8 cellular contexts compared by ENCODE assay signal in the genomic region with DNA sequence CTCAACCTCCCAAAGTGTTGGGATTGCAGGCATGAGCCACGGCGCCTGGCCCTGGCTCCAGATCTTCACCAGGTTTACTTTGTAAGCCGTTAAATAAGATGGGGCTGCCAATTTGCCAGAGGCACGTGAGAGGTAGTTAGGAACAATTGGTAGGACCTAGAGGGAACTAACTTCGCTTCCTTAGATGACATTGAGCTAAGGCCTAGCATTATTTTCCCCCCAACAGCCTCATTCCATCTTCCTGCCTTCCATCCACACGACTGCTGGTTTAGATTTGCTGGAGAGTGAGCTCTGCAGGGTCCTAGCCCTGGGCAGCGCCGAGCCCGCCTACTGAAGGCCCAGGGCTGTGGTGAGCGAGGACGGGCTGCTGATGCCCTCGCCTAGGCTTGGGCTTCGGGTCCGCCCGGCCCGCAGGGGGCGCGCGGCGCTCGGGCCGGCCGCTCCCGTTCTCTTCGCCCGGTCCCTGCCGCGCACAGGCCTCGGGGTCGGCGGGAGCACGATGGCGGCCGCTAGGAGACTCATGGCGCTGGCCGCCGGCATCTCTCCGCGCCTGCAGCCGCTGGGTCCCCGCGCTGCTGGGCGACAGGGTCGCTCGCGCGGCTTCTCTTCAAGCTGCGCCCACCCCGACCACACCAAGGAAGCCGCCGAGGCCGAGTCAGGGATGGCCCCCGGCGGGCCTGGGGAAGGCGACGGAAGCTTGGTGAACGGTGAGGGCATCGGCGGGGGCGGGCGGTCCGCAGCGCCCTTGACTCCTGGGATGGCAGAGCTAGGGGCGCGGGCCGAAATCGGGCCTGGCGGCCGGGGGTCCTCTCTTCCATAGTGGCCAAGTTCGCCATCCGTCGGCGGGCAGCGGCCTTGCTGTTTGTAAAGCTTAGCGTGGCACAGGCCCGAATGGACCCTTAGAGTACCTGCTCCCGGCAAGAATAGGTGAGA. TPM values are rescaled to one million over a fixed set of nuclear protein-coding genes. Genes with fewer than 3 reads are reported as not detected.
DNase-seq lines count a peak whose midpoint lies in the region; ATAC-seq, FAIRE-seq and TF ChIP-seq lines count a peak whose summit lies in the region.

No MANE protein-coding gene starts in this region.

- H3K23me2 ChIP-seq in H1 (ENCODE audit: low read depth, low read length): peaks cover 7% of the 10 kb centered on the region

- peak overlapping the region; percentile 73 for H4K5ac ChIP-seq in H1 (ENCODE audit: insufficient read length, low read depth, low read length)

- peak overlapping the region; percentile 98; the same call in 1 of the 2 replicates for H4K8ac ChIP-seq in H1 (ENCODE audit: extremely low read depth, insufficient read depth, low read length)

- TF ChIP-seq RAD21 in H1 (IDR thresholded peaks at IDR 0.05 in 1 of 2, conservative IDR thresholded peaks at IDR 0.05 in 1 of 2; ENCODE audit: low read depth in 2 of 2, low read length in 2 of 2): peak; percentile 23 to 53; a peak in 3 of 4 replicates

- H3K18ac ChIP-seq in H1 (ENCODE audit: extremely low read depth, low read length): peak overlapping the region; percentile 13

- no peaks in the 10 kb centered on the region for H3K27me3 Mint-ChIP-seq in CD4-positive, CD25-positive, alpha-beta regulatory T cell

- peak overlapping the region; percentile 78 to 100 for H3K4me2 ChIP-seq in H1 (ENCODE audit: insufficient read depth in 1 of 2, low read depth in 2 of 2, low read length in 2 of 2)

- no peaks in the 10 kb centered on the region for H3K9me3 Mint-ChIP-seq in CD4-positive, CD25-positive, alpha-beta regulatory T cell

- H3K27me3 ChIP-seq in CD4-positive, CD25-positive, alpha-beta regulatory T cell (ENCODE audit: control insufficient read depth, insufficient read depth, low read length): no peaks in the 10 kb centered on the region
- H3K27me3 ChIP-seq in H1 (replicated peaks in 1 of 4; ENCODE audit: control insufficient read depth in 3 of 4, extremely low read depth in 1 of 4, insufficient read depth in 3 of 4, low read length in 3 of 4): no peaks in the 10 kb centered on the region

- no peak overlapping the region for H3K14ac ChIP-seq in H1 (ENCODE audit: insufficient read length)

- peak overlapping the region; percentile 61 for H3K27ac ChIP-seq in CD4-positive, CD25-positive, alpha-beta regulatory T cell (ENCODE audit: insufficient read depth, low read length, poor library complexity, severe bottlenecking)
- H3K27ac ChIP-seq in H1 (ENCODE audit: low read depth, low read length) (peak overlapping the region; percentile 79), mesodermal cell (ENCODE audit: low read depth, low read length, severe bottlenecking) (peak overlapping the region; percentile 54)

- H2BK12ac ChIP-seq in H1 (ENCODE audit: low read depth, low read length): peak overlapping the region; percentile 68; the same call in 1 of the 2 replicates

- H4K91ac ChIP-seq in H1 (replicated peaks; ENCODE audit: insufficient read length, low read length): peak overlapping the region; percentile 84

- peak overlapping the region; percentile 99 for H3K4ac ChIP-seq in H1 (replicated peaks; ENCODE audit: insufficient read length, low read depth, low read length)

- WGBS in H1 (ENCODE audit: extremely low coverage in 1 of 2, insufficient coverage in 1 of 2, insufficient read length in 1 of 2, insufficient replicate concordance in 2 of 2, low coverage in 1 of 2, low lambda C conversion rate in 2 of 2, missing lambda C conversion rate in 1 of 2), 2 experiments: 6% methylated on average over 75 of the region's 77 CpGs; no CpG with 5 or more reads in 1 of the 2 experiments
- 1 to 3% methylated on average over 57 to 73 of the region's 77 CpGs for WGBS in mesodermal cell (ENCODE audit: insufficient coverage in 2 of 2), 2 experiments

- H2BK20ac ChIP-seq in H1 (ENCODE audit: low read length): no peak overlapping the region

- peak; percentile 84 to 93 for TF ChIP-seq POLR2A in H1 (IDR thresholded peaks at IDR 0.05; ENCODE audit: control extremely low read depth in 1 of 2, low read depth in 2 of 2, low read length in 2 of 2)

- peaks cover 22% of the 10 kb centered on the region for H3K36me3 ChIP-seq in CD4-positive, CD25-positive, alpha-beta regulatory T cell (ENCODE audit: control insufficient read depth, insufficient read depth, low read length)
- peaks cover 18 to 46% (median 25%) of the 10 kb centered on the region in 4 experiments for H3K36me3 ChIP-seq in H1 (ENCODE audit: control insufficient read depth in 2 of 4, insufficient read depth in 4 of 4, low read length in 3 of 4)
- peaks cover 53% of the 10 kb centered on the region for H3K36me3 ChIP-seq in mesodermal cell (ENCODE audit: control insufficient read depth, insufficient read depth, low read length)

- peak overlapping the region; percentile 90 to 97 (median 91) for H3K4me3 Mint-ChIP-seq in CD4-positive, CD25-positive, alpha-beta regulatory T cell

- peaks cover 0 to 4% of the 10 kb centered on the region in 2 experiments for H4K20me1 ChIP-seq in H1 (replicated peaks in 1 of 2; ENCODE audit: control insufficient read depth in 1 of 2, insufficient read depth in 2 of 2, low read length in 2 of 2)

- ATAC-seq in CD4-positive, CD25-positive, alpha-beta regulatory T cell (ENCODE audit: low read depth in 2 of 2): peak; percentile 99
- ATAC-seq in GM19328 (IDR thresholded peaks at IDR 0.05; ENCODE audit: unreplicated experiment): peak; percentile 95
- peak; percentile 81 for ATAC-seq in HG03469 (IDR thresholded peaks at IDR 0.05; ENCODE audit: unreplicated experiment)

- no peak overlapping the region for H3K23ac ChIP-seq in H1 (ENCODE audit: insufficient read length)

- peak; percentile 70 to 85 (median 79) for DNase-seq in CD4-positive, CD25-positive, alpha-beta regulatory T cell
- DNase-seq in NCI-H82 treated with DMSO at 0.1 percent for 48 hours (lab: John Stamatoyannopoulos, UW; ENCODE audit: unreplicated experiment) (peak; percentile 31), H1 (ENCODE audit: low read depth in 1 of 2, low spot score in 2 of 2) (peak in 1 of 2 experiments; percentile 86)
- DNase-seq in activated CD8-positive, alpha-beta memory T cell treated with anti-CD3 and anti-CD28 coated beads for 24 hours: peak; percentile 90
- DNase-seq in stimulated activated CD8-positive, alpha-beta memory T cell treated with anti-CD3 and anti-CD28 coated beads, Interleukin-15, amount 100 ng/mL, for 24 hours (ENCODE audit: low read depth): peak; percentile 59

- peaks cover 23% of the 10 kb centered on the region for H3K4me1 ChIP-seq in CD4-positive, CD25-positive, alpha-beta regulatory T cell (ENCODE audit: control insufficient read depth, insufficient read depth, low read length, poor library complexity, severe bottlenecking)
- H3K4me1 ChIP-seq in H1 (replicated peaks in 1 of 4; ENCODE audit: control insufficient read depth in 3 of 4, insufficient read depth in 4 of 4, low read length in 3 of 4): peaks cover 3 to 6% (median 4%) of the 10 kb centered on the region in 4 experiments; a peak in 5 of 7 replicates
- H3K4me1 ChIP-seq in mesodermal cell (ENCODE audit: control insufficient read depth, insufficient read depth, low read length, poor library complexity, severe bottlenecking): peaks cover 9% of the 10 kb centered on the region

- peak overlapping the region; percentile 38 for H2BK120ac ChIP-seq in H1 (replicated peaks; ENCODE audit: low read depth, low read length)

- CTCF ChIA-PET in H1 (lab: Charles Lee; ENCODE audit: partially characterized antibody): interaction anchor here (0.6 to 2.9 kb wide), 25 partner anchors 9 to 538 kb away, joined by 3 to 37 read pairs (median 5); a partner anchor contains a TSS

- no peak overlapping the region for H2AK5ac ChIP-seq in H1 (ENCODE audit: low read depth, low read length)

- H3K4me1 Mint-ChIP-seq in CD4-positive, CD25-positive, alpha-beta regulatory T cell: peaks cover 11 to 35% (median 25%) of the 10 kb centered on the region in 4 donors

- H3K56ac ChIP-seq in H1 (replicated peaks; ENCODE audit: insufficient read length, low read depth, low read length): peak overlapping the region; percentile 77

- FAIRE-seq in H1 (lab: Jason Lieb, UNC): no peak

- peaks cover 21% of the 10 kb centered on the region for H3K36me3 Mint-ChIP-seq in CD4-positive, CD25-positive, alpha-beta regulatory T cell

- H2BK5ac ChIP-seq in H1 (ENCODE audit: low read depth, low read length): peak overlapping the region; percentile 87

- H3K9me3 ChIP-seq in CD4-positive, CD25-positive, alpha-beta regulatory T cell (ENCODE audit: control insufficient read depth in 2 of 2, low read length in 2 of 2): no peaks in the 10 kb centered on the region
- no peaks in the 10 kb centered on the region for H3K9me3 ChIP-seq in H1 (ENCODE audit: insufficient read depth in 2 of 2, low read depth in 1 of 2, low read length in 1 of 2)
- no peaks in the 10 kb centered on the region for H3K9me3 ChIP-seq in mesodermal cell (ENCODE audit: control insufficient read depth, low read length)

- H3K9ac ChIP-seq in H1 (replicated peaks in 1 of 4; ENCODE audit: extremely low read depth in 1 of 4, low read depth in 3 of 4, low read length in 3 of 4): peak overlapping the region; percentile 83 to 99 (median 92)

- no peak overlapping the region for H2BK15ac ChIP-seq in H1 (ENCODE audit: low read length)

- no peak; a peak in 1 of 3 replicates for TF ChIP-seq EP300 in H1 (IDR thresholded peaks at IDR 0.05; ENCODE audit: borderline replicate concordance in 1 of 2, low read depth in 2 of 2, low read length in 2 of 2)

- no peak overlapping the region for H2AFZ ChIP-seq in H1 (ENCODE audit: low read length)

- peak; percentile 76 to 91 (median 90) for TF ChIP-seq CTCF in H1 (IDR thresholded peaks at IDR 0.05; ENCODE audit: control extremely low read depth in 1 of 3, insufficient read depth in 1 of 3, low read depth in 1 of 3, low read length in 3 of 3)

- H3K4me3 ChIP-seq in CD4-positive, CD25-positive, alpha-beta regulatory T cell (ENCODE audit: low read depth, low read length): peak overlapping the region; percentile 94
- H3K4me3 ChIP-seq in H1 (ENCODE audit: extremely low read depth in 1 of 4, insufficient read depth in 2 of 4, low read depth in 3 of 4, low read length in 4 of 4) (peak overlapping the region; percentile 80 to 99 (median 86)), mesodermal cell (ENCODE audit: extremely low read depth, insufficient read depth, low read length, poor library complexity, severe bottlenecking) (peak overlapping the region; percentile 88)

- peaks cover 5% of the 10 kb centered on the region for H3K79me1 ChIP-seq in H1 (ENCODE audit: low read depth, low read length)

- H3K79me2 ChIP-seq in H1 (ENCODE audit: control insufficient read depth in 1 of 2, insufficient read depth in 2 of 2, low read length in 2 of 2): peaks cover 8 to 27% of the 10 kb centered on the region in 2 experiments

- peak overlapping the region; percentile 40 to 93 (median 89) for H3K27ac Mint-ChIP-seq in CD4-positive, CD25-positive, alpha-beta regulatory T cell

- POLR2A ChIA-PET in H1 (lab: Charles Lee; ENCODE audit: partially characterized antibody): interaction anchor here (0.6 to 4.8 kb wide), 27 partner anchors 8 to 362 kb away, joined by 3 to 34 read pairs (median 5); a partner anchor contains a TSS

RNA-seq across cellular contexts. Expression of a gene that starts 21.9 kb away (rescaled TPM):
- 70.7 TPM for total RNA-seq in CD4-positive, CD25-positive, alpha-beta regulatory T cell
- polyA plus RNA-seq in CD4-positive, CD25-positive, alpha-beta regulatory T cell: 10 to 100 TPM; 34.7 to 48.3 (median 35.0) TPM
- 97.7 and 97.9 TPM in 2 replicates for total RNA-seq in H1 (2021; fragmentation: NEBNext Ultra II Directional; extraction: Animal tissue kit (Norgen Biotek cat#: 25700))
- 82.4 and 112 TPM in 2 replicates for polyA plus RNA-seq in H1 (2011; rRNA removed)
- 89.8 TPM for polyA plus RNA-seq in H1 (2011; cell fraction: cytosol; rRNA removed)
- polyA plus RNA-seq in H1 (2011; cell fraction: nucleus; rRNA removed): 260 TPM
- polyA plus RNA-seq in H1 (2012, experiment 1 of 2): 52.1 to 83.2 TPM (median 77.3 TPM) in 4 replicates
- polyA plus RNA-seq in H1 (2012, experiment 2 of 2): 71.1 TPM
- polyA plus RNA-seq in H1 (2013, experiment 1 of 2): 62.8 TPM
- polyA plus RNA-seq in H1 (2013, experiment 2 of 2): 56.5 TPM
- 100 and 115 TPM in 2 replicates for polyA minus RNA-seq in H1 (2011; rRNA and poly(A)+ RNA removed)
- polyA minus RNA-seq in H1 (2011; cell fraction: cytosol; rRNA and poly(A)+ RNA removed): 65.0 TPM
- polyA minus RNA-seq in H1 (2011; cell fraction: nucleus; rRNA and poly(A)+ RNA removed): 108 TPM
- polyA plus RNA-seq in mesodermal cell (2013, experiment 1 of 2): 74.5 TPM
- 62.4 TPM for polyA plus RNA-seq in mesodermal cell (2013, experiment 2 of 2)

RNA-seq across cellular contexts. Expression of a gene that starts 43.1 kb away (rescaled TPM):
- total RNA-seq in CD4-positive, CD25-positive, alpha-beta regulatory T cell: 132 TPM
- 10 to 100 TPM; 53.2 to 70.8 (median 55.1) TPM for polyA plus RNA-seq in CD4-positive, CD25-positive, alpha-beta regulatory T cell
- 312 and 335 TPM in 2 replicates for total RNA-seq in H1 (2021; fragmentation: NEBNext Ultra II Directional; extraction: Animal tissue kit (Norgen Biotek cat#: 25700))
- polyA plus RNA-seq in H1 (2011; rRNA removed): 57.9 and 64.1 TPM in 2 replicates
- 56.5 TPM for polyA plus RNA-seq in H1 (2011; cell fraction: cytosol; rRNA removed)
- polyA plus RNA-seq in H1 (2011; cell fraction: nucleus; rRNA removed): 181 TPM
- polyA plus RNA-seq in H1 (2012, experiment 1 of 2): 113 to 166 TPM (median 136 TPM) in 4 replicates
- 12.4 TPM for polyA plus RNA-seq in H1 (2012, experiment 2 of 2)
- polyA plus RNA-seq in H1 (2013, experiment 1 of 2): 125 TPM
- polyA plus RNA-seq in H1 (2013, experiment 2 of 2): 121 TPM
- 138 and 206 TPM in 2 replicates for polyA minus RNA-seq in H1 (2011; rRNA and poly(A)+ RNA removed)
- polyA minus RNA-seq in H1 (2011; cell fraction: cytosol; rRNA and poly(A)+ RNA removed): 133 TPM
- polyA minus RNA-seq in H1 (2011; cell fraction: nucleus; rRNA and poly(A)+ RNA removed): 154 TPM
- polyA plus RNA-seq in mesodermal cell (2013, experiment 1 of 2): 114 TPM
- 111 TPM for polyA plus RNA-seq in mesodermal cell (2013, experiment 2 of 2)
